In genomic region chr2:1133886-1134285, GRCh38 we compare ENCODE assay signal across 7 cellular contexts.
DNase-seq lines count a peak whose midpoint lies in the region; ATAC-seq and TF ChIP-seq lines count a peak whose summit lies in the region.
"Not testable (repeated sequence)": the region's sequence is repeated elsewhere in the genome, so short reads cannot be mapped to it uniquely, and the experiment has no call there.

No MANE protein-coding gene starts in this region.

- not testable (repeated sequence) for H3K36me3 ChIP-seq in naive thymus-derived CD4-positive, alpha-beta T cell (ENCODE audit: control insufficient read depth in 2 of 3, insufficient read depth in 3 of 3, low read length in 3 of 3)

- H3K27ac Mint-ChIP-seq in CD4-positive, alpha-beta T cell, result not testable (repeated sequence)
- H3K27ac Mint-ChIP-seq in activated naive CD8-positive, alpha-beta T cell, result peak overlapping the region; percentile 43
- H3K27ac Mint-ChIP-seq in naive thymus-derived CD4-positive, alpha-beta T cell, result peak overlapping the region in 2 of 9 donors; percentile 64 to 77
- peak overlapping the region; percentile 87 for H3K27ac Mint-ChIP-seq in stimulated activated naive B cell treated with anti-CD40 and anti-IgM and Interleukin-4, amounts not matched to agents 10 μg/mL and 1 μg/mL and 100 μg/mL, for 72 hours

- ATAC-seq in CD4-positive, alpha-beta T cell (ENCODE audit: poor library complexity); naive thymus-derived CD4-positive, alpha-beta T cell; stimulated activated naive B cell treated with anti-CD40 and anti-IgM and Interleukin-4, amounts not matched to agents 10 μg/mL and 1 μg/mL and 100 μg/mL, for 72 hours (replicated peaks): not testable (repeated sequence)

- not testable (repeated sequence) for H3K9me3 ChIP-seq in CD4-positive, alpha-beta T cell (ENCODE audit: control insufficient read depth, low read length); naive thymus-derived CD4-positive, alpha-beta T cell (ENCODE audit: control insufficient read depth in 2 of 3, low read length in 3 of 3)

- POLR2A ChIA-PET in CD4-positive, alpha-beta T cell (lab: Charles Lee), result not testable (repeated sequence)
- POLR2A ChIA-PET in naive thymus-derived CD4-positive, alpha-beta T cell (lab: Charles Lee), result interaction anchor here (0.6 kb wide), 1 partner anchor 445 kb away, joined by 3 read pairs; no protein-coding TSS in a partner anchor

- not testable (repeated sequence) for H3K36me3 Mint-ChIP-seq in CD4-positive, alpha-beta T cell (ENCODE audit: low read depth); activated naive CD8-positive, alpha-beta T cell; naive thymus-derived CD4-positive, alpha-beta T cell; stimulated activated naive B cell treated with anti-CD40 and anti-IgM and Interleukin-4, amounts not matched to agents 10 μg/mL and 1 μg/mL and 100 μg/mL, for 72 hours

- CTCF ChIA-PET in CD4-positive, alpha-beta T cell (lab: Charles Lee); naive thymus-derived CD4-positive, alpha-beta T cell (lab: Charles Lee): not testable (repeated sequence)

- not testable (repeated sequence) for H3K4me3 ChIP-seq in NB4 (ENCODE audit: low read depth, low read length); naive thymus-derived CD4-positive, alpha-beta T cell (ENCODE audit: low read length)

- not testable (repeated sequence) for H3K27ac ChIP-seq in CD4-positive, alpha-beta T cell (ENCODE audit: low read depth, low read length); naive thymus-derived CD4-positive, alpha-beta T cell (ENCODE audit: low read depth, low read length)

- H3K27me3 Mint-ChIP-seq in CD4-positive, alpha-beta T cell, result peaks cover 23% of the 10 kb centered on the region
- H3K27me3 Mint-ChIP-seq in activated naive CD8-positive, alpha-beta T cell; naive thymus-derived CD4-positive, alpha-beta T cell: not testable (repeated sequence)
- H3K27me3 Mint-ChIP-seq in stimulated activated naive B cell treated with anti-CD40 and anti-IgM and Interleukin-4, amounts not matched to agents 10 μg/mL and 1 μg/mL and 100 μg/mL, for 72 hours, result peaks cover 27 to 37% of the 10 kb centered on the region in 2 donors

- H3K4me3 Mint-ChIP-seq in CD4-positive, alpha-beta T cell, result peak overlapping the region; percentile 31
- H3K4me3 Mint-ChIP-seq in activated naive CD8-positive, alpha-beta T cell, result peak overlapping the region; percentile 68
- H3K4me3 Mint-ChIP-seq in naive thymus-derived CD4-positive, alpha-beta T cell, result peak overlapping the region; percentile 64 to 84 (median 75)
- H3K4me3 Mint-ChIP-seq in stimulated activated naive B cell treated with anti-CD40 and anti-IgM and Interleukin-4, amounts not matched to agents 10 μg/mL and 1 μg/mL and 100 μg/mL, for 72 hours, result peak overlapping the region; percentile 64 to 66

- DNase-seq in CD4-positive, alpha-beta T cell; stimulated activated naive B cell treated with anti-CD40 and anti-IgM and Interleukin-4, amounts not matched to agents 10 μg/mL and 1 μg/mL and 100 μg/mL, for 72 hours: not testable (repeated sequence)
- peak; percentile 59 for DNase-seq in NB4 (ENCODE audit: low read depth)
- DNase-seq in activated CD4-positive, alpha-beta T cell treated with anti-CD3 and anti-CD28 coated beads for 48 hours, result peak; percentile 35
- DNase-seq in activated T-cell treated with anti-CD3 and anti-CD28 coated beads, Interleukin-2, amount 50 U/mL, for 48 hours, result peak; percentile 37 to 40
- peak in 2 of 9 donors; percentile 4 to 5 for DNase-seq in naive thymus-derived CD4-positive, alpha-beta T cell

- H3K4me1 ChIP-seq in naive thymus-derived CD4-positive, alpha-beta T cell (ENCODE audit: control insufficient read depth in 2 of 2, insufficient read depth in 2 of 2, low read length in 2 of 2), result not testable (repeated sequence)

- TF ChIP-seq CTCF in CD4-positive, alpha-beta T cell (IDR thresholded peaks at IDR 0.05); NB4 (IDR thresholded peaks at IDR 0.05; ENCODE audit: low read depth, low read length): not testable (repeated sequence)

- intact Hi-C loops in CD4-positive, alpha-beta T cell (cut with DNase I, micrococcal nuclease), result not testable (repeated sequence)
- intact Hi-C loops in naive thymus-derived CD4-positive, alpha-beta T cell (cut with micrococcal nuclease), result loop anchor here in 1 of 2 donors (10.0 kb wide), 1 partner anchor 279 kb away; no protein-coding TSS in a partner anchor

- H3K9me3 Mint-ChIP-seq in CD4-positive, alpha-beta T cell; activated naive CD8-positive, alpha-beta T cell (ENCODE audit: low read depth); naive thymus-derived CD4-positive, alpha-beta T cell; stimulated activated naive B cell treated with anti-CD40 and anti-IgM and Interleukin-4, amounts not matched to agents 10 μg/mL and 1 μg/mL and 100 μg/mL, for 72 hours: not testable (repeated sequence)

- TF ChIP-seq POLR2A in NB4 (IDR thresholded peaks at IDR 0.05; ENCODE audit: extremely low read depth, insufficient read length), result not testable (repeated sequence)

- H3K4me1 Mint-ChIP-seq in CD4-positive, alpha-beta T cell (ENCODE audit: low read depth), result peaks cover 30% of the 10 kb centered on the region
- H3K4me1 Mint-ChIP-seq in activated naive CD8-positive, alpha-beta T cell (ENCODE audit: low read depth), result peaks cover 33% of the 10 kb centered on the region
- peaks cover 9 to 46% (median 34%) of the 10 kb centered on the region in 7 donors for H3K4me1 Mint-ChIP-seq in naive thymus-derived CD4-positive, alpha-beta T cell
- peaks cover 13 to 20% of the 10 kb centered on the region in 2 donors for H3K4me1 Mint-ChIP-seq in stimulated activated naive B cell treated with anti-CD40 and anti-IgM and Interleukin-4, amounts not matched to agents 10 μg/mL and 1 μg/mL and 100 μg/mL, for 72 hours

- not testable (repeated sequence) for H3K27me3 ChIP-seq in CD4-positive, alpha-beta T cell (ENCODE audit: control insufficient read depth, insufficient read depth, low read length); naive thymus-derived CD4-positive, alpha-beta T cell (ENCODE audit: control insufficient read depth in 2 of 2, insufficient read depth in 2 of 2, low read length in 2 of 2)
